7 cellular contexts compared by ENCODE assay signal in genomic region chr12:131283862-131284825, GRCh38.
DNase-seq lines count a peak whose midpoint lies in the region; ATAC-seq, FAIRE-seq and TF ChIP-seq lines count a peak whose summit lies in the region.
"Not testable (repeated sequence)": the region's sequence is repeated elsewhere in the genome, so short reads cannot be mapped to it uniquely, and the experiment has no call there.

No MANE protein-coding gene starts in this region.

- FAIRE-seq in K562 (lab: Jason Lieb, UNC), result peak; percentile 89

- ATAC-seq in activated CD8-positive, alpha-beta memory T cell treated with anti-CD3 and anti-CD28 coated beads, Interleukin-2, amount 10 ng/mL, durations not matched to agents 7 days and 5 days, result not testable (repeated sequence)
- ATAC-seq in K562, result peak; percentile 73

- TF ChIP-seq EP300 in K562 (IDR thresholded peaks at IDR 0.05; ENCODE audit: low read length), result not testable (repeated sequence)

- H3K9me3 ChIP-seq in K562 (replicated peaks; ENCODE audit: control insufficient read depth, insufficient read depth, low read depth, low read length); prostate gland: not testable (repeated sequence)

- H3K27me3 Mint-ChIP-seq in activated CD8-positive, alpha-beta memory T cell treated with anti-CD3 and anti-CD28 coated beads, Interleukin-2, amount 10 ng/mL, durations not matched to agents 7 days and 5 days; type B pancreatic cell: not testable (repeated sequence)

- not testable (repeated sequence) for H3K36me3 Mint-ChIP-seq in activated CD8-positive, alpha-beta memory T cell treated with anti-CD3 and anti-CD28 coated beads, Interleukin-2, amount 10 ng/mL, durations not matched to agents 7 days and 5 days; type B pancreatic cell

- peak overlapping the region in 1 of 2 experiments; percentile 26; a peak in 1 of 4 replicates for H3K9ac ChIP-seq in K562 (ENCODE audit: insufficient read depth in 1 of 2, low read depth in 2 of 2, low read length in 2 of 2)

- in situ Hi-C loops in K562 (cut with MboI), result not testable (repeated sequence)

- not testable (repeated sequence) for TF ChIP-seq RAD21 in K562 (CRISPR knock-in tag; conservative IDR thresholded peaks at IDR 0.05 in 1 of 2, IDR thresholded peaks at IDR 0.05 in 1 of 2)

- TF ChIP-seq CTCF in K562 (IDR thresholded peaks at IDR 0.05 in 2 of 3, conservative IDR thresholded peaks at IDR 0.05 in 1 of 3; ENCODE audit: insufficient read depth in 2 of 3, low read depth in 1 of 3, low read length in 3 of 3); prostate gland (IDR thresholded peaks at IDR 0.05); type B pancreatic cell (conservative IDR thresholded peaks at IDR 0.05): not testable (repeated sequence)

- not testable (repeated sequence) for H3K4me2 ChIP-seq in K562 (ENCODE audit: insufficient read depth, low read length)

- intact Hi-C loops in K562 (cut with micrococcal nuclease); prostate gland (cut with DNase I): not testable (repeated sequence)

- not testable (repeated sequence) for BruUV-seq in K562 (replicated peaks; lab: Mats Ljungman, UMichigan)

- not testable (repeated sequence) for H3K4me3 Mint-ChIP-seq in activated CD8-positive, alpha-beta memory T cell treated with anti-CD3 and anti-CD28 coated beads, Interleukin-2, amount 10 ng/mL, durations not matched to agents 7 days and 5 days; type B pancreatic cell

- H3K4me1 Mint-ChIP-seq in activated CD8-positive, alpha-beta memory T cell treated with anti-CD3 and anti-CD28 coated beads, Interleukin-2, amount 10 ng/mL, durations not matched to agents 7 days and 5 days; type B pancreatic cell (ENCODE audit: unreplicated experiment): not testable (repeated sequence)

- H3K9me3 Mint-ChIP-seq in activated CD8-positive, alpha-beta memory T cell treated with anti-CD3 and anti-CD28 coated beads, Interleukin-2, amount 10 ng/mL, durations not matched to agents 7 days and 5 days (ENCODE audit: low read depth); type B pancreatic cell: not testable (repeated sequence)

- POLR2A ChIA-PET in K562 (lab: Yijun Ruan, JAX), result not testable (repeated sequence)

- not testable (repeated sequence) for H3K27ac ChIP-seq in K562 (ENCODE audit: extremely low read depth, low read depth, low read length); prostate gland

- H3K27ac Mint-ChIP-seq in activated CD8-positive, alpha-beta memory T cell treated with anti-CD3 and anti-CD28 coated beads, Interleukin-2, amount 10 ng/mL, durations not matched to agents 7 days and 5 days; type B pancreatic cell: not testable (repeated sequence)

- CTCF ChIA-PET in activated CD8-positive, alpha-beta memory T cell treated with anti-CD3 and anti-CD28 coated beads, Interleukin-2, amount 10 ng/mL, durations not matched to agents 7 days and 5 days (lab: Charles Lee); K562 (lab: Yijun Ruan, JAX; ENCODE audit: low intra/inter-chr PET ratio): not testable (repeated sequence)

- not testable (repeated sequence) for H3K27me3 ChIP-seq in H7 (ENCODE audit: control insufficient read depth, insufficient read depth, low read length); prostate gland (replicated peaks; ENCODE audit: insufficient read depth)
- H3K27me3 ChIP-seq in K562 (ENCODE audit: control insufficient read depth in 2 of 2, insufficient read depth in 2 of 2, low read length in 2 of 2), result peaks cover 12 to 47% of the 10 kb centered on the region in 2 experiments

- peak overlapping the region; percentile 39 for H2AFZ ChIP-seq in K562 (ENCODE audit: low read depth, low read length)

- not testable (repeated sequence) for H3K36me3 ChIP-seq in H7 (replicated peaks; ENCODE audit: control insufficient read depth, insufficient read depth, low read length); K562 (ENCODE audit: control insufficient read depth, insufficient read depth, low read length); prostate gland

- not testable (repeated sequence) for H3K79me2 ChIP-seq in K562 (ENCODE audit: control insufficient read depth, insufficient read depth, low read length)

- not testable (repeated sequence) for H3K9me1 ChIP-seq in K562 (ENCODE audit: control insufficient read depth, insufficient read depth, low read length)

- H3K4me1 ChIP-seq in K562 (replicated peaks in 1 of 2; ENCODE audit: control insufficient read depth in 2 of 2, insufficient read depth in 2 of 2, low read length in 2 of 2), result peaks cover 0 to 15% of the 10 kb centered on the region in 2 experiments; a peak in 2 of 5 replicates
- H3K4me1 ChIP-seq in prostate gland (replicated peaks), result not testable (repeated sequence)

- TF ChIP-seq POLR2A in K562 (conservative IDR thresholded peaks at IDR 0.05); prostate gland (IDR thresholded peaks at IDR 0.05): not testable (repeated sequence)

- H4K20me1 ChIP-seq in K562 (replicated peaks; ENCODE audit: control insufficient read depth, insufficient read depth, low read length), result not testable (repeated sequence)

- DNase-seq in H7 (peak; percentile 84), K562 (ENCODE audit: extremely low read depth in 1 of 4, low spot score in 3 of 4) (peak in 2 of 4 experiments; percentile 66 to 67), iPS-NIHi11 (ENCODE audit: low spot score) (peak; percentile 66), mesenteric fat pad (ENCODE audit: low spot score) (peak; percentile 82), prostate gland (ENCODE audit: low spot score) (peak; percentile 3), type B pancreatic cell (ENCODE audit: extremely low spot score, unreplicated experiment) (peak; percentile 64)
- peak; percentile 25 for DNase-seq in activated CD8-positive, alpha-beta memory T cell treated with anti-CD3 and anti-CD28 coated beads, Interleukin-2, amount 10 ng/mL, durations not matched to agents 7 days and 5 days

- not testable (repeated sequence) for H3K4me3 ChIP-seq in H7 (ENCODE audit: insufficient read depth, low read depth, low read length); K562; prostate gland

- 49% methylated on average over 20 of the region's 32 CpGs for WGBS in K562 (ENCODE audit: insufficient coverage, low coverage, missing lambda C conversion rate)
- 71% methylated on average over 31 of the region's 32 CpGs for WGBS in prostate gland

TF ChIP-seq in K562, 482 proteins besides CTCF, POLR2A, EP300 and RAD21 (continues in another document):
- peak; percentile 66; the same call in 1 of the 2 replicates for TF ChIP-seq ZNF263 (CRISPR knock-in tag; IDR thresholded peaks at IDR 0.05; ENCODE audit: borderline replicate concordance)
- peak; percentile 47 for TF ChIP-seq PRDM10 (IDR thresholded peaks at IDR 0.05; ENCODE audit: partially characterized antibody)
